In genomic region chr17:47862621-47863440, GRCh38 we compare ENCODE assay signal across 8 cellular contexts.
A peak's percentile ranks its signal among the peaks of the same experiment; 100 is the strongest.
DNase-seq lines count a peak whose midpoint lies in the region; ATAC-seq and TF ChIP-seq lines count a peak whose summit lies in the region.
"Had no signal": no experiment of that assay in that cellular context is flagged by ENCODE, and none has a peak within 500 bp of the region (broad histone marks: within the 10 kb centered on the region; RNA-seq: fewer than 3 reads in every experiment).

No MANE protein-coding gene starts in this region.

- H3K4me1 Mint-ChIP-seq in stimulated activated effector memory CD8-positive, alpha-beta T cell treated with anti-CD3 and anti-CD28 coated beads, Interleukin-12 subunit alpha, Interleukin-12 subunit beta, amount 100 ng/mL, for 72 hours: peaks cover 9% of the 10 kb centered on the region

- no peaks in the 10 kb centered on the region for H3K36me3 ChIP-seq in brain microvascular endothelial cell (replicated peaks)
- H3K36me3 ChIP-seq: esophagus squamous epithelium had no signal

- no peak overlapping the region for H3K27ac Mint-ChIP-seq in stimulated activated effector memory CD8-positive, alpha-beta T cell treated with anti-CD3 and anti-CD28 coated beads, Interleukin-12 subunit alpha, Interleukin-12 subunit beta, amount 100 ng/mL, for 72 hours
- H3K27ac Mint-ChIP-seq: activated CD8-positive, alpha-beta memory T cell treated with anti-CD3 and anti-CD28 coated beads, Interleukin-2, amount 10 ng/mL, durations not matched to agents 7 days and 5 days had no signal

- H3K27me3 ChIP-seq in brain microvascular endothelial cell (replicated peaks): no peaks in the 10 kb centered on the region

- H3K9me3 Mint-ChIP-seq in stimulated activated effector memory CD8-positive, alpha-beta T cell treated with anti-CD3 and anti-CD28 coated beads, Interleukin-12 subunit alpha, Interleukin-12 subunit beta, amount 100 ng/mL, for 72 hours: no peaks in the 10 kb centered on the region

- H3K27ac ChIP-seq in brain microvascular endothelial cell: peak overlapping the region; percentile 2
- H3K27ac ChIP-seq: esophagus squamous epithelium had no signal

- no peak overlapping the region for H3K4me3 ChIP-seq in brain microvascular endothelial cell (ENCODE audit: low read depth, low read length)
- H3K4me3 ChIP-seq: esophagus squamous epithelium had no signal

- ATAC-seq in stimulated activated effector memory CD8-positive, alpha-beta T cell treated with anti-CD3 and anti-CD28 coated beads, Interleukin-12 subunit alpha, Interleukin-12 subunit beta, amount 100 ng/mL, for 72 hours: peak; percentile 49
- ATAC-seq in GM19455 (IDR thresholded peaks at IDR 0.05; ENCODE audit: unreplicated experiment): no peak
- ATAC-seq: activated CD8-positive, alpha-beta memory T cell treated with anti-CD3 and anti-CD28 coated beads, Interleukin-2, amount 10 ng/mL, durations not matched to agents 7 days and 5 days had no signal

- in situ Hi-C loops in brain microvascular endothelial cell (cut with HindIII; ENCODE audit: low pct_ligation_motif_present, low sequenced_read_pairs): no loop called here

- DNase-seq in NCI-H2196 (lab: John Stamatoyannopoulos, UW; ENCODE audit: unreplicated experiment): peak; percentile 18
- DNase-seq in NCI-H2196 treated with DMSO at 0.1 percent for 48 hours (lab: John Stamatoyannopoulos, UW; ENCODE audit: unreplicated experiment): no peak
- DNase-seq in brain microvascular endothelial cell: peak; percentile 67
- no peak for DNase-seq in stimulated activated effector memory CD8-positive, alpha-beta T cell treated with anti-CD3 and anti-CD28 coated beads, Interleukin-12 subunit alpha, Interleukin-12 subunit beta, amount 100 ng/mL, for 72 hours (ENCODE audit: low spot score in 2 of 2)
- DNase-seq in Kasumi-1 (lab: John Stamatoyannopoulos, UW): no peak
- DNase-seq: activated CD8-positive, alpha-beta memory T cell treated with anti-CD3 and anti-CD28 coated beads, Interleukin-2, amount 10 ng/mL, durations not matched to agents 7 days and 5 days; esophagus squamous epithelium had no signal

- no peak overlapping the region for H3K4me3 Mint-ChIP-seq in stimulated activated effector memory CD8-positive, alpha-beta T cell treated with anti-CD3 and anti-CD28 coated beads, Interleukin-12 subunit alpha, Interleukin-12 subunit beta, amount 100 ng/mL, for 72 hours
- H3K4me3 Mint-ChIP-seq: activated CD8-positive, alpha-beta memory T cell treated with anti-CD3 and anti-CD28 coated beads, Interleukin-2, amount 10 ng/mL, durations not matched to agents 7 days and 5 days had no signal

- H3K36me3 Mint-ChIP-seq in stimulated activated effector memory CD8-positive, alpha-beta T cell treated with anti-CD3 and anti-CD28 coated beads, Interleukin-12 subunit alpha, Interleukin-12 subunit beta, amount 100 ng/mL, for 72 hours: no peaks in the 10 kb centered on the region
- H3K36me3 Mint-ChIP-seq: activated CD8-positive, alpha-beta memory T cell treated with anti-CD3 and anti-CD28 coated beads, Interleukin-2, amount 10 ng/mL, durations not matched to agents 7 days and 5 days had no signal

- TF ChIP-seq CTCF in brain microvascular endothelial cell (IDR thresholded peaks at IDR 0.05; ENCODE audit: low read depth, low read length, missing control alignments): no peak

Comparison
In these comparisons a context has a peak if more than half of its experiments do, and no peak if none do; other contexts are left out.
1. DNase-seq: peak in NCI-H2196 (single experiment) and brain microvascular endothelial cell (single experiment); none in NCI-H2196 treated with DMSO at 0.1 percent for 48 hours (single experiment), stimulated activated effector memory CD8-positive, alpha-beta T cell treated with anti-CD3 and anti-CD28 coated beads, Interleukin-12 subunit alpha, Interleukin-12 subunit beta, amount 100 ng/mL, for 72 hours (0 of 2) and Kasumi-1 (0 of 2).